Comparison of ENCODE assay signal across 31 cellular contexts in the genomic region with DNA sequence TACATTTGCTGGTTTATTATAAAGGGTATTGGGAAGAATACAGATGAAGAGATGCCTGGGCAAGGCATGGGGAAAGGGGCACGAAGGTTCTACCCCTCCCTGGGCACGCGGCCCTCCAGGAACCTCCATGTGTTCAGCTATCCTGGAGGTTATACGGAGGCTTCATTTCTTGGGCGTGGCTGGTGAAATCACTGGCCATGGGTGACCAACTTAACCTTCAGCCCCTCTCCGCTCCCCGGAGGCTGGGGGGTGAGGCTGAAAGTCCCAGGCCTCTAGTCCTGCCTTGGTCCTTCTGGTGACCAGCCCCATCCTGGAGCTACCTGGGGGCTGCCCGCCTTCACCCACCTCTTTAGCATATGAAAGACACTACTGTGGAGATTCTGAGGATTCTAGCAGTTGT.
"Had no signal": no experiment of that assay in that cellular context is flagged by ENCODE, and none has a peak within 500 bp of the region (broad histone marks: within the 10 kb centered on the region; RNA-seq: fewer than 3 reads in every experiment).

No MANE protein-coding gene starts in this region.

- ATAC-seq: activated CD4-positive, CD25-positive, alpha-beta regulatory T cell treated with anti-CD3 and anti-CD28 coated beads, Interleukin-2, amount 50 U/mL, for 24 hours; activated T-helper 17 cell treated with anti-CD3 and anti-CD28 coated beads, Interleukin-2, amount 50 U/mL, for 72 hours; gastrocnemius medialis; left ventricle myocardium superior; stimulated activated naive B cell treated with anti-CD40 and anti-IgM and Interleukin-4, amounts not matched to agents 10 μg/mL and 1 μg/mL and 100 μg/mL, for 72 hours; upper lobe of right lung had no signal

- H3K27ac ChIP-seq: coronary artery, gastrocnemius medialis, neutrophil, thyroid gland, upper lobe of right lung, VCaP had no signal

- H3K27me3 Mint-ChIP-seq: activated naive CD4-positive, alpha-beta T cell treated with anti-CD3 and anti-CD28 coated beads, Interleukin-2, amount 50 U/mL, for 24 hours had no signal

- DNase-seq: activated CD4-positive, alpha-beta memory T cell treated with anti-CD3 and anti-CD28 coated beads, Interleukin-2, amount 10 ng/mL, durations not matched to agents 7 days and 5 days; activated CD4-positive, alpha-beta T cell treated with anti-CD3 and anti-CD28 coated beads for 48 hours; activated CD8-positive, alpha-beta memory T cell treated with anti-CD3 and anti-CD28 coated beads, Interleukin-2, amount 50 U/mL, for 48 hours; activated gamma-delta T cell treated with Interleukin-2 at 50 U/mL for 16 hours; activated T-cell treated with anti-CD3 and anti-CD28 coated beads, Interleukin-2, amount 50 U/mL, for 24 hours; anterior cingulate cortex; cerebellar nuclear complex; dorsolateral prefrontal cortex; effector memory CD4-positive, alpha-beta T cell; erythroblast; gastrocnemius medialis; glutamatergic neuron; left ventricle myocardium superior; retina; stimulated activated CD4-positive, alpha-beta T cell treated with anti-CD3 and anti-CD28 coated beads, Interleukin-1b, Interleukin-23, amount 100 ng/mL, for 48 hours; stimulated activated CD4-positive, alpha-beta T cell treated with anti-CD3 and anti-CD28 coated beads, Interleukin-4, amount 100 ng/mL, for 4 hours; stimulated activated CD8-positive, alpha-beta memory T cell treated with anti-CD3 and anti-CD28 coated beads, Interleukin-4, amount 100 ng/mL, for 48 hours; stimulated activated naive B cell treated with anti-CD40 and anti-IgM and Interleukin-4, amounts not matched to agents 10 μg/mL and 1 μg/mL and 100 μg/mL, for 72 hours; stomach; SW 1271; T-helper 9 cell; thyroid gland; upper lobe of right lung had no signal

- H3K36me3 Mint-ChIP-seq: activated naive CD4-positive, alpha-beta T cell treated with anti-CD3 and anti-CD28 coated beads, Interleukin-2, amount 50 U/mL, for 24 hours; stimulated activated naive B cell treated with anti-CD40 and anti-IgM and Interleukin-4, amounts not matched to agents 10 μg/mL and 1 μg/mL and 100 μg/mL, for 72 hours had no signal

- H3K36me3 ChIP-seq: gastrocnemius medialis, neutrophil, stomach, thyroid gland, upper lobe of right lung had no signal

- H3K9me3 Mint-ChIP-seq: activated CD4-positive, alpha-beta memory T cell treated with anti-CD3 and anti-CD28 coated beads, Interleukin-2, amount 10 ng/mL, durations not matched to agents 7 days and 5 days; activated naive CD4-positive, alpha-beta T cell treated with anti-CD3 and anti-CD28 coated beads, Interleukin-2, amount 50 U/mL, for 24 hours; activated T-cell treated with anti-CD3 and anti-CD28 coated beads, Interleukin-2, amount 50 U/mL, for 24 hours; activated T-helper 17 cell treated with anti-CD3 and anti-CD28 coated beads, Interleukin-2, amount 50 U/mL, for 72 hours; stimulated activated naive B cell treated with anti-CD40 and anti-IgM and Interleukin-4, amounts not matched to agents 10 μg/mL and 1 μg/mL and 100 μg/mL, for 72 hours; T-helper 1 cell treated with Interleukin-12 subunit alpha and Interleukin-12 subunit beta and Interleukin-4 antibody, amounts not matched to agents 30 μg/mL and 1 μg/mL, for 36 hours had no signal

- H3K27ac Mint-ChIP-seq: activated CD4-positive, alpha-beta memory T cell treated with anti-CD3 and anti-CD28 coated beads, Interleukin-2, amount 10 ng/mL, durations not matched to agents 7 days and 5 days; activated T-cell treated with anti-CD3 and anti-CD28 coated beads, Interleukin-2, amount 50 U/mL, for 24 hours; activated T-helper 17 cell treated with anti-CD3 and anti-CD28 coated beads, Interleukin-2, amount 50 U/mL, for 72 hours; stimulated activated naive B cell treated with anti-CD40 and anti-IgM and Interleukin-4, amounts not matched to agents 10 μg/mL and 1 μg/mL and 100 μg/mL, for 72 hours; T-helper 1 cell treated with Interleukin-12 subunit alpha and Interleukin-12 subunit beta and Interleukin-4 antibody, amounts not matched to agents 30 μg/mL and 1 μg/mL, for 36 hours had no signal

- H3K4me3 ChIP-seq: coronary artery, dorsolateral prefrontal cortex, gastrocnemius medialis, smooth muscle cell, stomach, thyroid gland, upper lobe of right lung had no signal

- H3K27me3 ChIP-seq: dorsolateral prefrontal cortex, gastrocnemius medialis, stomach, thyroid gland, upper lobe of right lung had no signal

- H3K4me3 Mint-ChIP-seq: activated CD4-positive, alpha-beta memory T cell treated with anti-CD3 and anti-CD28 coated beads, Interleukin-2, amount 10 ng/mL, durations not matched to agents 7 days and 5 days; activated T-cell treated with anti-CD3 and anti-CD28 coated beads, Interleukin-2, amount 50 U/mL, for 24 hours; T-helper 1 cell treated with Interleukin-12 subunit alpha and Interleukin-12 subunit beta and Interleukin-4 antibody, amounts not matched to agents 30 μg/mL and 1 μg/mL, for 36 hours had no signal

- H3K9me3 ChIP-seq: gastrocnemius medialis, neutrophil, stomach, thyroid gland, upper lobe of right lung had no signal
